ENCODE assay signal across 9 cellular contexts in the genomic region with DNA sequence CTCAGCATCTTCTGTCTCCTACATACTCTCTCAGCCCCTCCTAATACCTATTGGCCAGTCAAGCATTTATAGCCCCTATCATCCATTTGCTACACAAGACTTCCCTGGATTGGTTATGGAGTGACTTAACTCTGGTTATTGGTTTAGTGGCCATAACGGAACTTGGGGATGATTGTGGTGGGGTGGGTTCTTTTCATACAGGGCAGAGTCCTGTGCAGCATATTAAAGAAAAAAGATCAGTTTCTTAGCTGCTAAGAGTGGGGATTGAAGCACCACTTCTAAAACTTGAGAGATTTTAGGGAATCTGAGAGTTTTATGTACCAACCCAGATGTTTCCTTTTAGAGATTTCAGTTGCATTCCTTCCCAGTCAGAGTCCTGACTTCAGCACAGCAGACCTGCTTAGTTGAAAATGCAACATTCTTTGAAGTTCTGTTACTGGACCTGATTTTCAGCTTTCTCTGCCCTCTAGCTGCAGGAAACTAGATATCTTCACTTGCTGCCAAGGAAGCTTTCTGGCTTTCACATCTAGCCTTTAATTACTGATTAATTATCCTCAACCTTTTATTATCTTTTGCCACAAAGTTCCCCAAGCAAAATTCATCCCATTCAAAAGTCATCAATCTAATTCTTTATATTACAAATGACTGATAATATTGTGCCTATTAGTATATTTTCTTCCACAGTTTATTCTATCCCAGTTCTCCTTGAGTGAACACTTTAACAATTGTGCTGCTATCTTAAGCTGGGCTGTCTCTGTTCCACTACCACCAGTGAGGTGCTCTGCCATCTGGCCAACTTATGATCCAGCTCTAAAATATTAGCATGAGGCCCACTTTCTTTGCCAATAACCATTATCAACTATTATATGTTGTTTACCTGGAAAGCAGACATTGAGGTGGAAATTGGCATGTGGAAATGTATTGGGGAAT.
DNase-seq lines count a peak whose midpoint lies in the region; ATAC-seq and TF ChIP-seq lines count a peak whose summit lies in the region.
"Had no signal": no experiment of that assay in that cellular context is flagged by ENCODE, and none has a peak within 500 bp of the region (broad histone marks: within the 10 kb centered on the region; RNA-seq: fewer than 3 reads in every experiment).

No MANE protein-coding gene starts in this region.

- intact Hi-C loops in adrenal gland (cut with DNase I) = no loop called here
- intact Hi-C loops in left lung (cut with DNase I) = no loop called here
- intact Hi-C loops in activated T-helper 1 cell treated with anti-CD3 and anti-CD28 coated beads, Interleukin-12 subunit alpha, Interleukin-12 subunit beta, Interleukin-2, Interleukin-4 antibody, amounts not matched to agents 30 ng/mL and 10 ng/mL and 1 ng/mL, durations not matched to agents 14 hours and 24 hours and 36 hours (cut with micrococcal nuclease) = no loop called here
- intact Hi-C loops in vagina (cut with DNase I) = no loop called here

- H3K27ac Mint-ChIP-seq in effector memory CD8-positive, alpha-beta T cell = no peak overlapping the region
- H3K27ac Mint-ChIP-seq in activated T-helper 1 cell treated with anti-CD3 and anti-CD28 coated beads, Interleukin-12 subunit alpha, Interleukin-12 subunit beta, Interleukin-2, Interleukin-4 antibody, amounts not matched to agents 30 ng/mL and 10 ng/mL and 1 ng/mL, durations not matched to agents 14 hours and 24 hours and 36 hours = no peak overlapping the region

- no peaks in the 10 kb centered on the region for H3K4me1 Mint-ChIP-seq in effector memory CD8-positive, alpha-beta T cell (ENCODE audit: low read depth in 2 of 2)
- no peaks in the 10 kb centered on the region for H3K4me1 Mint-ChIP-seq in activated T-helper 1 cell treated with anti-CD3 and anti-CD28 coated beads, Interleukin-12 subunit alpha, Interleukin-12 subunit beta, Interleukin-2, Interleukin-4 antibody, amounts not matched to agents 30 ng/mL and 10 ng/mL and 1 ng/mL, durations not matched to agents 14 hours and 24 hours and 36 hours (ENCODE audit: low read depth)

- H3K4me1 ChIP-seq in adrenal gland (replicated peaks in 1 of 2) (no peaks in the 10 kb centered on the region), left lung (no peaks in the 10 kb centered on the region), vagina (no peaks in the 10 kb centered on the region)

- H3K27me3 Mint-ChIP-seq in effector memory CD8-positive, alpha-beta T cell = no peaks in the 10 kb centered on the region
- H3K27me3 Mint-ChIP-seq in activated T-helper 1 cell treated with anti-CD3 and anti-CD28 coated beads, Interleukin-12 subunit alpha, Interleukin-12 subunit beta, Interleukin-2, Interleukin-4 antibody, amounts not matched to agents 30 ng/mL and 10 ng/mL and 1 ng/mL, durations not matched to agents 14 hours and 24 hours and 36 hours (ENCODE audit: insufficient read depth) = no peaks in the 10 kb centered on the region

- ATAC-seq in HG02798 (IDR thresholded peaks at IDR 0.05; ENCODE audit: poor library complexity, unreplicated experiment) (peak; percentile 69), left lung (peak; percentile 57)
- ATAC-seq in effector memory CD8-positive, alpha-beta T cell (replicated peaks) = no peak

- H3K4me3 ChIP-seq in adrenal gland (no peak overlapping the region), left lung (no peak overlapping the region), vagina (no peak overlapping the region)

- no peaks in the 10 kb centered on the region for H3K36me3 ChIP-seq in adrenal gland (replicated peaks in 1 of 2)
- no peaks in the 10 kb centered on the region for H3K36me3 ChIP-seq in left lung
- H3K36me3 ChIP-seq in vagina = no peaks in the 10 kb centered on the region

- DNase-seq in DMS 273 (lab: John Stamatoyannopoulos, UW; ENCODE audit: unreplicated experiment) = peak; percentile 59
- DNase-seq in adrenal gland = no peak
- no peak for DNase-seq in left lung
- DNase-seq in effector memory CD8-positive, alpha-beta T cell = no peak
- DNase-seq in activated T-helper 1 cell treated with anti-CD3 and anti-CD28 coated beads, Interleukin-12 subunit alpha, Interleukin-12 subunit beta, Interleukin-2, Interleukin-4 antibody, amounts not matched to agents 30 ng/mL and 10 ng/mL and 1 ng/mL, durations not matched to agents 14 hours and 24 hours and 36 hours (ENCODE audit: low spot score) = no peak
- DNase-seq in vagina (ENCODE audit: extremely low spot score in 2 of 2) = no peak
- DNase-seq in activated CD4-positive, alpha-beta T cell treated with anti-CD3 and anti-CD28 coated beads, Interleukin-2, amount 50 U/mL, for 1 hour = no peak

- H3K9me3 ChIP-seq in adrenal gland (replicated peaks in 1 of 3) = no peaks in the 10 kb centered on the region
- peaks cover 0 to 8% of the 10 kb centered on the region in 2 donors for H3K9me3 ChIP-seq in left lung
- no peaks in the 10 kb centered on the region for H3K9me3 ChIP-seq in vagina

- WGBS in adrenal gland, 4 donors = 34 to 68% (median 52%) methylated on average over 1 of the region's 1 CpG

- H3K27ac ChIP-seq in adrenal gland (peak overlapping the region in 1 of 5 donors; percentile 47), left lung (no peak overlapping the region), vagina (no peak overlapping the region)
- H3K27ac ChIP-seq: HL-60 had no signal

- no peak overlapping the region for H3K4me3 Mint-ChIP-seq in effector memory CD8-positive, alpha-beta T cell
- no peak overlapping the region for H3K4me3 Mint-ChIP-seq in activated T-helper 1 cell treated with anti-CD3 and anti-CD28 coated beads, Interleukin-12 subunit alpha, Interleukin-12 subunit beta, Interleukin-2, Interleukin-4 antibody, amounts not matched to agents 30 ng/mL and 10 ng/mL and 1 ng/mL, durations not matched to agents 14 hours and 24 hours and 36 hours

- no peaks in the 10 kb centered on the region for H3K36me3 Mint-ChIP-seq in effector memory CD8-positive, alpha-beta T cell (ENCODE audit: insufficient read depth)
- H3K36me3 Mint-ChIP-seq in activated T-helper 1 cell treated with anti-CD3 and anti-CD28 coated beads, Interleukin-12 subunit alpha, Interleukin-12 subunit beta, Interleukin-2, Interleukin-4 antibody, amounts not matched to agents 30 ng/mL and 10 ng/mL and 1 ng/mL, durations not matched to agents 14 hours and 24 hours and 36 hours (ENCODE audit: low read depth) = no peaks in the 10 kb centered on the region

- H3K9me3 Mint-ChIP-seq in effector memory CD8-positive, alpha-beta T cell = peaks cover 0 to 6% of the 10 kb centered on the region in 2 donors
- peaks cover 7% of the 10 kb centered on the region for H3K9me3 Mint-ChIP-seq in activated T-helper 1 cell treated with anti-CD3 and anti-CD28 coated beads, Interleukin-12 subunit alpha, Interleukin-12 subunit beta, Interleukin-2, Interleukin-4 antibody, amounts not matched to agents 30 ng/mL and 10 ng/mL and 1 ng/mL, durations not matched to agents 14 hours and 24 hours and 36 hours

- TF ChIP-seq POLR2A in adrenal gland (IDR thresholded peaks at IDR 0.05) (no peak), vagina (IDR thresholded peaks at IDR 0.05) (no peak)

- TF ChIP-seq CTCF in adrenal gland (IDR thresholded peaks at IDR 0.05) (peak in 4 of 6 experiments; percentile 6 to 37 (median 30)), left lung (IDR thresholded peaks at IDR 0.05) (no peak), vagina (IDR thresholded peaks at IDR 0.05) (peak in 1 of 3 experiments; percentile 18)

- H3K27me3 ChIP-seq in adrenal gland = no peaks in the 10 kb centered on the region
- H3K27me3 ChIP-seq in left lung = no peaks in the 10 kb centered on the region
- no peaks in the 10 kb centered on the region for H3K27me3 ChIP-seq in vagina

Comparison
In these comparisons a context has a peak if more than half of its experiments do, and no peak if none do; other contexts are left out.
1. CTCF ChIP-seq: peak in adrenal gland (4 of 6); none in left lung (0 of 2).